1 cellular context compared by ENCODE assay signal in genomic region chr1:160767417-160768294, GRCh38.
TF ChIP-seq lines count a peak whose summit lies in the region.

No MANE protein-coding gene starts in this region.

TF ChIP-seq in HepG2, 621 proteins besides CTCF, POLR2A, EP300 and RAD21 (continued from another document):
- TF ChIP-seq ZNF263 (CRISPR knock-in tag; IDR thresholded peaks at IDR 0.05) (peak; percentile 62; the same call in 1 of the 2 replicates), FOXP1 (IDR thresholded peaks at IDR 0.05) (no peak), FOXP1 (CRISPR knock-in tag; IDR thresholded peaks at IDR 0.05) (no peak), ZNF737 (CRISPR knock-in tag; IDR thresholded peaks at IDR 0.05; ENCODE audit: borderline replicate concordance) (no peak), SIN3A (IDR thresholded peaks at IDR 0.05; ENCODE audit: borderline replicate concordance, low read depth, low read length) (no peak), ZFY (CRISPR knock-in tag; IDR thresholded peaks at IDR 0.05) (peak; percentile 42; the same call in 1 of the 2 replicates), HMGXB3 (CRISPR knock-in tag; IDR thresholded peaks at IDR 0.05; ENCODE audit: borderline replicate concordance) (no peak), HNRNPUL1 (IDR thresholded peaks at IDR 0.05; ENCODE audit: low read depth, low read length) (no peak), ZNF772 (CRISPR knock-in tag; IDR thresholded peaks at IDR 0.05) (no peak), ZFX (CRISPR knock-in tag; IDR thresholded peaks at IDR 0.05; ENCODE audit: low read depth) (0 out of 2 replicates have a peak, but pooled peaks have one; percentile 9), KLF9 (CRISPR knock-in tag; IDR thresholded peaks at IDR 0.05; ENCODE audit: low read depth) (no peak), KLF11 (CRISPR knock-in tag; IDR thresholded peaks at IDR 0.05) (no peak)
